ENCODE assay signal across 9 cellular contexts in genomic region chr9:21964925-21965385, GRCh38. TPM values are rescaled to one million over a fixed set of nuclear protein-coding genes. Genes with fewer than 3 reads are reported as not detected.
DNase-seq lines count a peak whose midpoint lies in the region; ATAC-seq and TF ChIP-seq lines count a peak whose summit lies in the region.
"Had no signal": no experiment of that assay in that cellular context is flagged by ENCODE, and none has a peak within 500 bp of the region (broad histone marks: within the 10 kb centered on the region; RNA-seq: fewer than 3 reads in every experiment).

No MANE protein-coding gene starts in this region.

- DNase-seq in NCI-H2029 (lab: John Stamatoyannopoulos, UW): peak; percentile 24
- DNase-seq in NCI-H2029 treated with DMSO at 0.1 percent for 48 hours (lab: John Stamatoyannopoulos, UW): no peak
- DNase-seq in activated CD8-positive, alpha-beta memory T cell treated with anti-CD3 and anti-CD28 coated beads, Interleukin-2, amount 50 U/mL, for 4 hours: peak; percentile 37
- peak; percentile 35 for DNase-seq in fibroblast of the conjunctiva (ENCODE audit: low read depth)
- DNase-seq in sigmoid colon: peak; percentile 75
- no peak for DNase-seq in LoVo (ENCODE audit: low spot score)
- no peak for DNase-seq in AML-193 (lab: John Stamatoyannopoulos, UW)

- 0 to 1% methylated on average over 29 of the region's 29 CpGs for WGBS in sigmoid colon, 2 donors

- no peaks in the 10 kb centered on the region for H3K36me3 ChIP-seq in sigmoid colon

- TF ChIP-seq POLR2A in sigmoid colon (IDR thresholded peaks at IDR 0.05): no peak

- no peak for TF ChIP-seq EP300 in sigmoid colon (IDR thresholded peaks at IDR 0.05)

- peak; percentile 45 for ATAC-seq in HG03196 (IDR thresholded peaks at IDR 0.05; ENCODE audit: unreplicated experiment)
- ATAC-seq: A549 had no signal

- H3K27me3 ChIP-seq in sigmoid colon: peaks cover 46 to 79% (median 72%) of the 10 kb centered on the region in 3 donors

- intact Hi-C loops in sigmoid colon (cut with DNase I): no loop called here

- peaks cover 0 to 27% (median 22%) of the 10 kb centered on the region in 4 donors for H3K4me1 ChIP-seq in sigmoid colon
- H3K4me1 ChIP-seq: A549 had no signal

- no peak overlapping the region for H3K27ac ChIP-seq in sigmoid colon
- H3K27ac ChIP-seq: A549 had no signal

- H3K4me3 ChIP-seq in sigmoid colon: peak overlapping the region in 2 of 4 donors; percentile 30 to 37
- H3K4me3 ChIP-seq: A549 had no signal

- H3K9me3 ChIP-seq in sigmoid colon: peaks cover 0 to 4% (median 1%) of the 10 kb centered on the region in 4 donors
- H3K9me3 ChIP-seq: A549 had no signal

- no peak for TF ChIP-seq CTCF in sigmoid colon (IDR thresholded peaks at IDR 0.05)

RNA-seq across cellular contexts. Expression of gene CDKN2A, which starts 29.2 kb away (rescaled TPM):
- total RNA-seq in sigmoid colon: 1 to 10 TPM; 1.4 to 6.1 (median 3.5) TPM
- 1 to 10 TPM; 1.7 to 2.5 (median 2.4) TPM for polyA plus RNA-seq in sigmoid colon
- polyA plus RNA-seq: A549 had no signal

RNA-seq across cellular contexts. Expression of gene CDKN2B-AS1, which starts 29.6 kb away (rescaled TPM):
- total RNA-seq in sigmoid colon: 1 to 10 TPM in 2 of 4 donors, under 1 TPM in 2; 0.49 to 2.0 (median 1.0) TPM
- 100 to 1,000 TPM in 2 of 3 donors, 10 to 100 TPM in 1; 31.1 to 264 (median 250) TPM for polyA plus RNA-seq in sigmoid colon
- polyA plus RNA-seq: A549 had no signal

RNA-seq across cellular contexts. Expression of gene CDKN2B, which starts 44.1 kb away (rescaled TPM):
- 1 to 10 TPM; 3.0 to 6.1 (median 4.5) TPM for total RNA-seq in sigmoid colon
- polyA plus RNA-seq in sigmoid colon: 100 to 1,000 TPM in 1 of 3 donors, 10 to 100 TPM in 2; 33.7 to 124 (median 84.1) TPM
- polyA plus RNA-seq: A549 had no signal

Comparison
In these comparisons a context has a peak if more than half of its experiments do, and no peak if none do; other contexts are left out.
1. DNase-seq: peak in NCI-H2029 (single experiment), activated CD8-positive, alpha-beta memory T cell treated with anti-CD3 and anti-CD28 coated beads, Interleukin-2, amount 50 U/mL, for 4 hours (single experiment), fibroblast of the conjunctiva (single experiment) and sigmoid colon (single experiment); none in NCI-H2029 treated with DMSO at 0.1 percent for 48 hours (single experiment), LoVo (single experiment) and AML-193 (0 of 2).